7 cellular contexts compared by ENCODE assay signal in genomic region chr7:100372256-100372655, GRCh38. TPM values are rescaled to one million over a fixed set of nuclear protein-coding genes. Genes with fewer than 3 reads are reported as not detected.
DNase-seq lines count a peak whose midpoint lies in the region; ATAC-seq and FAIRE-seq lines count a peak whose summit lies in the region.

No MANE protein-coding gene starts in this region.

- no peaks in the 10 kb centered on the region for H3K27me3 ChIP-seq in HAP-1 (ENCODE audit: low read depth)
- H3K27me3 ChIP-seq in effector memory CD4-positive, alpha-beta T cell (replicated peaks; ENCODE audit: control insufficient read depth, insufficient read depth, low read length, poor library complexity, severe bottlenecking) = no peaks in the 10 kb centered on the region

- H3K4me1 Mint-ChIP-seq in activated CD4-positive, alpha-beta memory T cell treated with anti-CD3 and anti-CD28 coated beads, Interleukin-2, amount 10 ng/mL, durations not matched to agents 7 days and 5 days = peaks cover 22% of the 10 kb centered on the region
- H3K4me1 Mint-ChIP-seq in stimulated activated naive B cell treated with anti-CD40 and anti-IgM and Interleukin-4, amounts not matched to agents 10 μg/mL and 1 μg/mL and 100 μg/mL, for 72 hours = peaks cover 47 to 79% of the 10 kb centered on the region in 2 donors

- H3K4me3 ChIP-seq in HAP-1 = no peak overlapping the region
- no peak overlapping the region for H3K4me3 ChIP-seq in effector memory CD4-positive, alpha-beta T cell (ENCODE audit: insufficient read depth, low read depth, low read length, poor library complexity, severe bottlenecking)

- no peak overlapping the region for H3K4me3 Mint-ChIP-seq in activated CD4-positive, alpha-beta memory T cell treated with anti-CD3 and anti-CD28 coated beads, Interleukin-2, amount 10 ng/mL, durations not matched to agents 7 days and 5 days
- H3K4me3 Mint-ChIP-seq in stimulated activated naive B cell treated with anti-CD40 and anti-IgM and Interleukin-4, amounts not matched to agents 10 μg/mL and 1 μg/mL and 100 μg/mL, for 72 hours = no peak overlapping the region

- peak overlapping the region; percentile 56 for H3K27ac Mint-ChIP-seq in activated CD4-positive, alpha-beta memory T cell treated with anti-CD3 and anti-CD28 coated beads, Interleukin-2, amount 10 ng/mL, durations not matched to agents 7 days and 5 days
- peak overlapping the region; percentile 62 for H3K27ac Mint-ChIP-seq in stimulated activated naive B cell treated with anti-CD40 and anti-IgM and Interleukin-4, amounts not matched to agents 10 μg/mL and 1 μg/mL and 100 μg/mL, for 72 hours

- DNase-seq in HTR-8/SVneo (ENCODE audit: insufficient read length, low spot score) (peak; percentile 24), left cardiac atrium (no peak), HAP-1 (ENCODE audit: low spot score in 2 of 2) (no peak)
- no peak for DNase-seq in activated CD4-positive, alpha-beta memory T cell treated with anti-CD3 and anti-CD28 coated beads, Interleukin-2, amount 10 ng/mL, durations not matched to agents 7 days and 5 days
- DNase-seq in stimulated activated naive B cell treated with anti-CD40 and anti-IgM and Interleukin-4, amounts not matched to agents 10 μg/mL and 1 μg/mL and 100 μg/mL, for 72 hours = no peak
- no peak for DNase-seq in stimulated activated CD4-positive, alpha-beta T cell treated with anti-CD3 and anti-CD28 coated beads, Interleukin-4, amount 100 ng/mL, for 4 hours
- DNase-seq in effector memory CD4-positive, alpha-beta T cell = no peak

- H3K27me3 Mint-ChIP-seq in activated CD4-positive, alpha-beta memory T cell treated with anti-CD3 and anti-CD28 coated beads, Interleukin-2, amount 10 ng/mL, durations not matched to agents 7 days and 5 days = no peaks in the 10 kb centered on the region
- no peaks in the 10 kb centered on the region for H3K27me3 Mint-ChIP-seq in stimulated activated naive B cell treated with anti-CD40 and anti-IgM and Interleukin-4, amounts not matched to agents 10 μg/mL and 1 μg/mL and 100 μg/mL, for 72 hours

- intact Hi-C loops in left cardiac atrium (cut with DNase I) = no loop called here

- H3K36me3 Mint-ChIP-seq in activated CD4-positive, alpha-beta memory T cell treated with anti-CD3 and anti-CD28 coated beads, Interleukin-2, amount 10 ng/mL, durations not matched to agents 7 days and 5 days (ENCODE audit: low read depth) = peaks cover 3% of the 10 kb centered on the region
- H3K36me3 Mint-ChIP-seq in stimulated activated naive B cell treated with anti-CD40 and anti-IgM and Interleukin-4, amounts not matched to agents 10 μg/mL and 1 μg/mL and 100 μg/mL, for 72 hours = peaks cover 5 to 11% of the 10 kb centered on the region in 2 donors

- peaks cover 19% of the 10 kb centered on the region for H3K4me1 ChIP-seq in HAP-1
- H3K4me1 ChIP-seq in effector memory CD4-positive, alpha-beta T cell (ENCODE audit: control insufficient read depth, insufficient read depth, low read length, poor library complexity, severe bottlenecking) = no peaks in the 10 kb centered on the region

- no peak overlapping the region for H3K27ac ChIP-seq in effector memory CD4-positive, alpha-beta T cell (ENCODE audit: insufficient read depth, low read length, poor library complexity, severe bottlenecking)

- no peak for FAIRE-seq in HTR-8/SVneo (lab: Jason Lieb, UNC)

- in situ Hi-C loops in HAP-1 (cut with MboI; ENCODE audit: low sequenced_read_pairs) = no loop called here

- ATAC-seq in left cardiac atrium = peak; percentile 21 to 22
- ATAC-seq in stimulated activated naive B cell treated with anti-CD40 and anti-IgM and Interleukin-4, amounts not matched to agents 10 μg/mL and 1 μg/mL and 100 μg/mL, for 72 hours (replicated peaks) = no peak

- no peaks in the 10 kb centered on the region for H3K9me3 Mint-ChIP-seq in activated CD4-positive, alpha-beta memory T cell treated with anti-CD3 and anti-CD28 coated beads, Interleukin-2, amount 10 ng/mL, durations not matched to agents 7 days and 5 days
- H3K9me3 Mint-ChIP-seq in stimulated activated naive B cell treated with anti-CD40 and anti-IgM and Interleukin-4, amounts not matched to agents 10 μg/mL and 1 μg/mL and 100 μg/mL, for 72 hours = no peaks in the 10 kb centered on the region

- H3K36me3 ChIP-seq in HAP-1 (replicated peaks) = peaks cover 10% of the 10 kb centered on the region
- H3K36me3 ChIP-seq in effector memory CD4-positive, alpha-beta T cell (ENCODE audit: control insufficient read depth, insufficient read depth, low read length) = peaks cover 3% of the 10 kb centered on the region

- H3K9me3 ChIP-seq in HAP-1 = no peaks in the 10 kb centered on the region
- no peaks in the 10 kb centered on the region for H3K9me3 ChIP-seq in effector memory CD4-positive, alpha-beta T cell (ENCODE audit: control insufficient read depth, low read length)

- CTCF ChIA-PET in activated CD4-positive, alpha-beta memory T cell treated with anti-CD3 and anti-CD28 coated beads, Interleukin-2, amount 10 ng/mL, durations not matched to agents 7 days and 5 days (lab: Charles Lee) = no interaction called here

- POLR2A ChIA-PET in activated CD4-positive, alpha-beta memory T cell treated with anti-CD3 and anti-CD28 coated beads, Interleukin-2, amount 10 ng/mL, durations not matched to agents 7 days and 5 days (lab: Charles Lee) = interaction anchor here (0.9 kb wide), 1 partner anchor 58 kb away, joined by 3 read pairs; the partner anchor contains the start of gene MEPCE

RNA-seq across cellular contexts. Expression of gene PILRA, which starts 1.0 kb away (rescaled TPM):
- total RNA-seq in activated CD4-positive, alpha-beta memory T cell treated with anti-CD3 and anti-CD28 coated beads, Interleukin-2, amount 10 ng/mL, durations not matched to agents 7 days and 5 days = 1 to 10 TPM; 1.3 to 1.5 TPM
- 1 to 10 TPM; 3.7 to 6.5 TPM for total RNA-seq in left cardiac atrium

RNA-seq across cellular contexts. Expression of gene PILRB, which starts 14.3 kb away (rescaled TPM):
- total RNA-seq in activated CD4-positive, alpha-beta memory T cell treated with anti-CD3 and anti-CD28 coated beads, Interleukin-2, amount 10 ng/mL, durations not matched to agents 7 days and 5 days = 10 to 100 TPM; 39.8 to 40.6 TPM
- total RNA-seq in left cardiac atrium = 10 to 100 TPM; 11.6 to 12.5 TPM

RNA-seq across cellular contexts. Expression of gene ZCWPW1, which starts 56.2 kb away (rescaled TPM):
- 1 to 10 TPM; 2.7 to 3.0 TPM for total RNA-seq in activated CD4-positive, alpha-beta memory T cell treated with anti-CD3 and anti-CD28 coated beads, Interleukin-2, amount 10 ng/mL, durations not matched to agents 7 days and 5 days
- 1 to 10 TPM; 3.6 to 4.9 TPM for total RNA-seq in left cardiac atrium

RNA-seq across cellular contexts. Expression of gene MEPCE, which starts 57.4 kb away (rescaled TPM):
- total RNA-seq in activated CD4-positive, alpha-beta memory T cell treated with anti-CD3 and anti-CD28 coated beads, Interleukin-2, amount 10 ng/mL, durations not matched to agents 7 days and 5 days = 10 to 100 TPM; 36.7 to 40.1 TPM
- 10 to 100 TPM; 20.9 to 23.9 TPM for total RNA-seq in left cardiac atrium

Comparison
In these comparisons a context has a peak if more than half of its experiments do, and no peak if none do; other contexts are left out.
1. ATAC-seq: peak in left cardiac atrium (2 of 2); none in stimulated activated naive B cell treated with anti-CD40 and anti-IgM and Interleukin-4, amounts not matched to agents 10 μg/mL and 1 μg/mL and 100 μg/mL, for 72 hours (0 of 2).